10 cellular contexts compared by ENCODE assay signal in genomic region chr6:81465859-81466258, GRCh38.
DNase-seq lines count a peak whose midpoint lies in the region; ATAC-seq, FAIRE-seq and TF ChIP-seq lines count a peak whose summit lies in the region.
"Had no signal": no experiment of that assay in that cellular context is flagged by ENCODE, and none has a peak within 500 bp of the region (broad histone marks: within the 10 kb centered on the region; RNA-seq: fewer than 3 reads in every experiment).

No MANE protein-coding gene starts in this region.

- H3K4me1 Mint-ChIP-seq in CD4-positive, alpha-beta T cell (ENCODE audit: low read depth), result no peaks in the 10 kb centered on the region

- no peaks in the 10 kb centered on the region for H3K36me3 ChIP-seq in brain microvascular endothelial cell (replicated peaks)

- CTCF ChIA-PET in CD4-positive, alpha-beta T cell (lab: Charles Lee), result no interaction called here

- no peaks in the 10 kb centered on the region for H3K36me3 Mint-ChIP-seq in CD4-positive, alpha-beta T cell (ENCODE audit: low read depth)

- no peaks in the 10 kb centered on the region for H3K9me3 ChIP-seq in CD4-positive, alpha-beta T cell (ENCODE audit: control insufficient read depth, low read length)

- no peaks in the 10 kb centered on the region for H3K27me3 ChIP-seq in brain microvascular endothelial cell (replicated peaks)
- no peaks in the 10 kb centered on the region for H3K27me3 ChIP-seq in CD4-positive, alpha-beta T cell (ENCODE audit: control insufficient read depth, insufficient read depth, low read length)

- no peak overlapping the region for H3K4me3 ChIP-seq in brain microvascular endothelial cell (ENCODE audit: low read depth, low read length)

- POLR2A ChIA-PET in CD4-positive, alpha-beta T cell (lab: Charles Lee), result no interaction called here

- no peak overlapping the region for H3K27ac ChIP-seq in brain microvascular endothelial cell
- H3K27ac ChIP-seq in CD4-positive, alpha-beta T cell (ENCODE audit: low read depth, low read length), result no peak overlapping the region

- in situ Hi-C loops in brain microvascular endothelial cell (cut with HindIII; ENCODE audit: low pct_ligation_motif_present, low sequenced_read_pairs), result no loop called here

- no peak for ATAC-seq in HG03520 (IDR thresholded peaks at IDR 0.05; ENCODE audit: unreplicated experiment)
- no peak for ATAC-seq in CD4-positive, alpha-beta T cell (ENCODE audit: poor library complexity)

- no peak overlapping the region for H3K4me3 Mint-ChIP-seq in CD4-positive, alpha-beta T cell

- H3K27ac Mint-ChIP-seq in CD4-positive, alpha-beta T cell, result no peak overlapping the region

- H3K9me3 Mint-ChIP-seq in CD4-positive, alpha-beta T cell, result peaks cover 6% of the 10 kb centered on the region

- DNase-seq in M059J (ENCODE audit: low read depth) (peak; percentile 44), brain microvascular endothelial cell (peak; percentile 12), non-pigmented ciliary epithelial cell (ENCODE audit: low read depth) (peak; percentile 5), HK-2 (ENCODE audit: unreplicated experiment) (no peak)
- DNase-seq in CD4-positive, alpha-beta T cell, result no peak
- DNase-seq in activated CD8-positive, alpha-beta memory T cell treated with anti-CD3 and anti-CD28 coated beads for 24 hours, result no peak
- DNase-seq: activated CD4-positive, CD25-positive, alpha-beta regulatory T cell treated with anti-CD3 and anti-CD28 coated beads, Interleukin-2, amount 50 U/mL, for 72 hours; hippocampal formation had no signal

- peak; percentile 68 for TF ChIP-seq CTCF in brain microvascular endothelial cell (IDR thresholded peaks at IDR 0.05; ENCODE audit: low read depth, low read length, missing control alignments)
- no peak for TF ChIP-seq CTCF in CD4-positive, alpha-beta T cell (IDR thresholded peaks at IDR 0.05)

- peak; percentile 80 for FAIRE-seq in G401.6 (lab: Jason Lieb, UNC)

- no peaks in the 10 kb centered on the region for H3K27me3 Mint-ChIP-seq in CD4-positive, alpha-beta T cell

- intact Hi-C loops in CD4-positive, alpha-beta T cell (cut with DNase I, micrococcal nuclease), result no loop called here

Comparison
In these comparisons a context has a peak if more than half of its experiments do, and no peak if none do; other contexts are left out.
1. DNase-seq: peak in M059J (single experiment), brain microvascular endothelial cell (single experiment) and non-pigmented ciliary epithelial cell (single experiment); none in CD4-positive, alpha-beta T cell (0 of 10), HK-2 (single experiment) and activated CD8-positive, alpha-beta memory T cell treated with anti-CD3 and anti-CD28 coated beads for 24 hours (single experiment).